Comparison of ENCODE assay signal across 12 cellular contexts in genomic region chr13:23753523-23753922, GRCh38.
DNase-seq lines count a peak whose midpoint lies in the region; ATAC-seq and TF ChIP-seq lines count a peak whose summit lies in the region.
"Had no signal": no experiment of that assay in that cellular context is flagged by ENCODE, and none has a peak within 500 bp of the region (broad histone marks: within the 10 kb centered on the region; RNA-seq: fewer than 3 reads in every experiment).

No MANE protein-coding gene starts in this region.

- peak overlapping the region; percentile 30 for H3K27ac ChIP-seq in ectodermal cell (ENCODE audit: insufficient read depth, low read depth, low read length, poor library complexity, severe bottlenecking)

- no peaks in the 10 kb centered on the region for H3K27me3 ChIP-seq in ectodermal cell (ENCODE audit: control insufficient read depth, insufficient read depth, low read length, poor library complexity, severe bottlenecking)

- in situ Hi-C loops in Caki2 (cut with HindIII; ENCODE audit: low pct_unique_long_range_greater_than_20kb, low sequenced_read_pairs) = no loop called here

- no peaks in the 10 kb centered on the region for H3K9me3 Mint-ChIP-seq in activated T-cell treated with anti-CD3 and anti-CD28 coated beads, Interleukin-2, amount 50 U/mL, for 72 hours
- H3K9me3 Mint-ChIP-seq: CD14-positive monocyte had no signal

- no peaks in the 10 kb centered on the region for H3K36me3 ChIP-seq in ectodermal cell (ENCODE audit: control insufficient read depth, insufficient read depth, low read length)
- no peaks in the 10 kb centered on the region for H3K36me3 ChIP-seq in mucosa of descending colon (ENCODE audit: low read depth)

- TF ChIP-seq CTCF in LNCaP clone FGC (IDR thresholded peaks at IDR 0.05; ENCODE audit: control insufficient read depth, extremely low read depth, insufficient read depth) (no peak), mucosa of descending colon (IDR thresholded peaks at IDR 0.05) (no peak)

- peaks cover 0 to 7% of the 10 kb centered on the region in 2 donors for H3K36me3 Mint-ChIP-seq in activated T-cell treated with anti-CD3 and anti-CD28 coated beads, Interleukin-2, amount 50 U/mL, for 72 hours (ENCODE audit: insufficient read depth in 2 of 2)

- no peak overlapping the region for H3K4me3 Mint-ChIP-seq in activated T-cell treated with anti-CD3 and anti-CD28 coated beads, Interleukin-2, amount 50 U/mL, for 72 hours
- H3K4me3 Mint-ChIP-seq: CD14-positive monocyte had no signal

- H3K27ac Mint-ChIP-seq in activated T-cell treated with anti-CD3 and anti-CD28 coated beads, Interleukin-2, amount 50 U/mL, for 72 hours = no peak overlapping the region

- H3K9me3 ChIP-seq in ectodermal cell (ENCODE audit: control insufficient read depth, low read length) = no peaks in the 10 kb centered on the region
- H3K9me3 ChIP-seq in mucosa of descending colon = no peaks in the 10 kb centered on the region

- H3K4me1 Mint-ChIP-seq in activated T-cell treated with anti-CD3 and anti-CD28 coated beads, Interleukin-2, amount 50 U/mL, for 72 hours (ENCODE audit: low read depth) = peaks cover 47% of the 10 kb centered on the region
- H3K4me1 Mint-ChIP-seq: CD14-positive monocyte had no signal

- peak; percentile 96 for ATAC-seq in mucosa of descending colon
- no peak for ATAC-seq in activated T-cell treated with anti-CD3 and anti-CD28 coated beads, Interleukin-2, amount 50 U/mL, for 72 hours (replicated peaks in 1 of 2)
- ATAC-seq: left ventricle myocardium superior had no signal

- no peak overlapping the region for H3K4me3 ChIP-seq in LNCaP clone FGC (ENCODE audit: low read depth, low read length)
- no peak overlapping the region for H3K4me3 ChIP-seq in ectodermal cell (ENCODE audit: insufficient read depth, low read depth, low read length)
- H3K4me3 ChIP-seq in mucosa of descending colon = no peak overlapping the region

- WGBS in ectodermal cell, 2 experiments = 27 to 38% methylated on average over 1 of the region's 1 CpG

- no peaks in the 10 kb centered on the region for H3K27me3 Mint-ChIP-seq in activated T-cell treated with anti-CD3 and anti-CD28 coated beads, Interleukin-2, amount 50 U/mL, for 72 hours (ENCODE audit: low read depth)

- intact Hi-C loops in mucosa of descending colon (cut with DNase I, micrococcal nuclease) = no loop called here

- H3K4me1 ChIP-seq in ectodermal cell (ENCODE audit: control insufficient read depth, insufficient read depth, low read length) (peaks cover 18% of the 10 kb centered on the region), mucosa of descending colon (ENCODE audit: low read depth) (no peaks in the 10 kb centered on the region)

- DNase-seq in Caki2 (ENCODE audit: low read depth) (peak; percentile 5), LNCaP clone FGC (ENCODE audit: low read depth) (peak; percentile 56), mucosa of descending colon (no peak), T-helper 9 cell (no peak), NCI-H1048 (lab: John Stamatoyannopoulos, UW) (no peak), NCI-H1092 (lab: John Stamatoyannopoulos, UW) (no peak)
- no peak for DNase-seq in activated T-cell treated with anti-CD3 and anti-CD28 coated beads, Interleukin-2, amount 50 U/mL, for 72 hours
- DNase-seq: activated naive CD4-positive, alpha-beta T cell treated with anti-CD3 and anti-CD28 coated beads, Interleukin-2, amount 50 U/mL, for 16 hours; left ventricle myocardium superior; stimulated activated CD8-positive, alpha-beta memory T cell treated with anti-CD3 and anti-CD28 coated beads, Interleukin-4, amount 100 ng/mL, for 48 hours had no signal

Comparison
In these comparisons a context has a peak if more than half of its experiments do, and no peak if none do; other contexts are left out.
1. DNase-seq: peak in Caki2 (single experiment) and LNCaP clone FGC (single experiment); none in mucosa of descending colon (0 of 3), activated T-cell treated with anti-CD3 and anti-CD28 coated beads, Interleukin-2, amount 50 U/mL, for 72 hours (0 of 2), T-helper 9 cell (single experiment), NCI-H1048 (single experiment) and NCI-H1092 (single experiment).